Comparison of ENCODE assay signal across 22 cellular contexts in the genomic region with DNA sequence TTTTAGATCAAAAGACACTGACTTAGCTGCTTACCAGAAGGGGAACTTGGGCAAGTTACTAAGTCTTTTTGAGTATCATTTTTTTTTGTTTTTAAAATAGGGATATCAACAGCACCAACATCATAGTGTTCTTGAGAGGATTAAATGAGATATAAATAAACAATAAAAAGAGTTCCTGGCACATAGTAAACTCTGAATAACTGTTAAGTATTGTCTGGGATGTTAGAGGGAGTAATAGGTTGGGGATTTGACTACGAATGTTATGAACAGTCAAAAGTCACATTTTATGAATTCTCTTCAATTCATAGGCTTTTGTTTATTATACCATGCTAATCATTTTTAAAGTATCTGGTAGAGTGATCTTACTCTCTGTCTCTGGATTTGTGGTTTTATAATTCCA.
"Had no signal": no experiment of that assay in that cellular context is flagged by ENCODE, and none has a peak within 500 bp of the region (broad histone marks: within the 10 kb centered on the region; RNA-seq: fewer than 3 reads in every experiment).

No MANE protein-coding gene starts in this region.

- H3K4me3 ChIP-seq: left ventricle myocardium inferior, lung, neural progenitor cell, ovary, right atrium auricular region, right lobe of liver, smooth muscle cell, tibial nerve, uterus had no signal

- H2AFZ ChIP-seq: neural progenitor cell had no signal

- H3K36me3 Mint-ChIP-seq: neural progenitor cell; stimulated activated memory B cell treated with anti-CD40 and anti-IgM and Interleukin-4, amounts not matched to agents 10 μg/mL and 1 μg/mL and 100 μg/mL, for 72 hours; type B pancreatic cell had no signal

- H3K27ac ChIP-seq: left ventricle myocardium inferior, neural progenitor cell, ovary, right atrium auricular region, right lobe of liver, tibial nerve, uterus had no signal

- H3K9me3 Mint-ChIP-seq: naive thymus-derived CD8-positive, alpha-beta T cell; nephron; neural progenitor cell; stimulated activated memory B cell treated with anti-CD40 and anti-IgM and Interleukin-4, amounts not matched to agents 10 μg/mL and 1 μg/mL and 100 μg/mL, for 72 hours; stimulated activated naive CD8-positive, alpha-beta T cell treated with anti-CD3 and anti-CD28 coated beads, Interleukin-15, amount 100 ng/mL, for 72 hours; type B pancreatic cell had no signal

- DNase-seq: islet precursor cell; left ventricle myocardium inferior; naive thymus-derived CD8-positive, alpha-beta T cell; ovary; right lobe of liver; stimulated activated CD4-positive, alpha-beta T cell treated with anti-CD3 and anti-CD28 coated beads, Interleukin-1b, Interleukin-23, amount 100 ng/mL, for 48 hours; stimulated activated CD4-positive, alpha-beta T cell treated with anti-CD3 and anti-CD28 coated beads, Interleukin-2, amount 100 ng/mL, for 48 hours; stimulated activated CD4-positive, alpha-beta T cell treated with anti-CD3 and anti-CD28 coated beads, Interleukin-4, amount 100 ng/mL, for 4 hours; stimulated activated CD8-positive, alpha-beta memory T cell treated with anti-CD3 and anti-CD28 coated beads, Interleukin-4, amount 100 ng/mL, for 48 hours; stimulated activated naive CD4-positive, alpha-beta T cell treated with Interleukin-2 at 50 U/mL for 16 hours; stimulated activated naive CD8-positive, alpha-beta T cell treated with anti-CD3 and anti-CD28 coated beads, Interleukin-15, amount 100 ng/mL, for 72 hours; substantia nigra; uterus had no signal

- H3K9me3 ChIP-seq: left ventricle myocardium inferior, ovary, right atrium auricular region, right lobe of liver, tibial nerve, uterus had no signal

- H3K27me3 ChIP-seq: neural progenitor cell, ovary, right atrium auricular region, right lobe of liver, tibial nerve, uterus had no signal

- H3K4me2 ChIP-seq: neural progenitor cell, smooth muscle cell had no signal

- H3K27me3 Mint-ChIP-seq: naive thymus-derived CD8-positive, alpha-beta T cell; progenitor cell of endocrine pancreas; stimulated activated memory B cell treated with anti-CD40 and anti-IgM and Interleukin-4, amounts not matched to agents 10 μg/mL and 1 μg/mL and 100 μg/mL, for 72 hours; stimulated activated naive CD8-positive, alpha-beta T cell treated with anti-CD3 and anti-CD28 coated beads, Interleukin-15, amount 100 ng/mL, for 72 hours; type B pancreatic cell had no signal

- H3K27ac Mint-ChIP-seq: neural progenitor cell; stimulated activated memory B cell treated with anti-CD40 and anti-IgM and Interleukin-4, amounts not matched to agents 10 μg/mL and 1 μg/mL and 100 μg/mL, for 72 hours; stimulated activated naive CD8-positive, alpha-beta T cell treated with anti-CD3 and anti-CD28 coated beads, Interleukin-15, amount 100 ng/mL, for 72 hours; type B pancreatic cell had no signal

- H3K9ac ChIP-seq: neural progenitor cell had no signal

- H3K36me3 ChIP-seq: left ventricle myocardium inferior, neural progenitor cell, ovary, right atrium auricular region, right lobe of liver, tibial nerve, uterus had no signal

- H3K4me1 Mint-ChIP-seq: nephron, neural progenitor cell had no signal

- ATAC-seq: naive thymus-derived CD8-positive, alpha-beta T cell; right lobe of liver; stimulated activated memory B cell treated with anti-CD40 and anti-IgM and Interleukin-4, amounts not matched to agents 10 μg/mL and 1 μg/mL and 100 μg/mL, for 72 hours; stimulated activated naive CD8-positive, alpha-beta T cell treated with anti-CD3 and anti-CD28 coated beads, Interleukin-15, amount 100 ng/mL, for 72 hours had no signal

- H3K4me3 Mint-ChIP-seq: naive thymus-derived CD8-positive, alpha-beta T cell; nephron; neural progenitor cell; stimulated activated memory B cell treated with anti-CD40 and anti-IgM and Interleukin-4, amounts not matched to agents 10 μg/mL and 1 μg/mL and 100 μg/mL, for 72 hours; stimulated activated naive CD8-positive, alpha-beta T cell treated with anti-CD3 and anti-CD28 coated beads, Interleukin-15, amount 100 ng/mL, for 72 hours; type B pancreatic cell had no signal

- H3K4me1 ChIP-seq: uterus had no signal
